35 cellular contexts compared by ENCODE assay signal in the genomic region with DNA sequence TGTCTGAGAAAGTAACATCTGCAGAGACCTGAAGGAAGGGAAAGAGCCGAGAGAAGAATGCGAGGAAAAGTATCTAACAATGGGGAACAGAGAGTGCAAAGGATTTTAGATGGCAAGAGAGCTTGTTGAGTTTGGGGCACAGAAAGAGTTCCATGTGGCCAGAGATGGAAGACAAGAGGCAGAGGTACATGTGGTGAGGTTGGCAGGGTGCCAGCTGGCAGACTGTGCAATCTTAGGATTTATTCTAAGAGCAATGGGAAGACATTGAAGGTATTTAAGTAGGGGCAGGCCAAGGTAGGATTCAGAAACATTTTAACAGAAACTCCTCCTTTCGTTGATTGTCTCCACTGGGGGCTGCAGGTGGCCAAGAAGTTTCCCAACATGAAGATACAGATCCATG. TPM values are rescaled to one million over a fixed set of nuclear protein-coding genes. Genes with fewer than 3 reads are reported as not detected.
"Had no signal": no experiment of that assay in that cellular context is flagged by ENCODE, and none has a peak within 500 bp of the region (broad histone marks: within the 10 kb centered on the region; RNA-seq: fewer than 3 reads in every experiment).

No MANE protein-coding gene starts in this region.

- H3K9me3 ChIP-seq: heart left ventricle, ovary, uterus had no signal

- H3K27ac ChIP-seq: brain microvascular endothelial cell, coronary artery, dorsolateral prefrontal cortex, heart left ventricle, ovary, skin epidermis, uterus had no signal

- ATAC-seq: activated T-cell treated with anti-CD3 and anti-CD28 coated beads, Interleukin-2, amount 50 U/mL, for 4 hours; activated T-helper 17 cell treated with anti-CD3 and anti-CD28 coated beads, Interleukin-2, amount 50 U/mL, for 72 hours; heart left ventricle; left colon; sciatic nerve; stimulated activated effector memory CD8-positive, alpha-beta T cell treated with anti-CD3 and anti-CD28 coated beads, Interleukin-12 subunit alpha, Interleukin-12 subunit beta, amount 100 ng/mL, for 72 hours; stimulated activated naive CD8-positive, alpha-beta T cell treated with anti-CD3 and anti-CD28 coated beads, Interleukin-15, amount 100 ng/mL, for 72 hours; WTC11 had no signal

- DNase-seq: activated CD4-positive, alpha-beta memory T cell treated with anti-CD3 and anti-CD28 coated beads, Interleukin-2, amount 10 ng/mL, durations not matched to agents 7 days and 5 days; activated CD4-positive, alpha-beta T cell treated with anti-CD3 and anti-CD28 coated beads for 1 hour; activated CD4-positive, alpha-beta T cell treated with anti-CD3 and anti-CD28 coated beads, Interleukin-2, amount 10 ng/mL, durations not matched to agents 7 days and 5 days; activated CD8-positive, alpha-beta memory T cell treated with anti-CD3 and anti-CD28 coated beads, Interleukin-2, amount 50 U/mL, for 48 hours; activated gamma-delta T cell treated with Interleukin-2 at 50 U/mL for 16 hours; activated naive CD4-positive, alpha-beta T cell treated with anti-CD3 and anti-CD28 coated beads, Interleukin-2, amount 50 U/mL, for 16 hours; activated T-cell treated with anti-CD3 and anti-CD28 coated beads, Interleukin-2, amount 50 U/mL, for 4 hours; amniotic stem cell; brain microvascular endothelial cell; effector memory CD4-positive, alpha-beta T cell; heart left ventricle; hypothalamus; immature natural killer cell; kidney; left colon; mammary epithelial cell; naive B cell; nephron progenitor cell; ovary; stimulated activated CD4-positive, alpha-beta T cell treated with anti-CD3 and anti-CD28 coated beads, Interleukin-12 subunit alpha, Interleukin-12 subunit beta, amount 100 ng/mL, for 4 hours; stimulated activated CD4-positive, alpha-beta T cell treated with anti-CD3 and anti-CD28 coated beads, Interleukin-4, amount 100 ng/mL, for 1 hour; stimulated activated naive CD8-positive, alpha-beta T cell treated with anti-CD3 and anti-CD28 coated beads, Interleukin-15, amount 100 ng/mL, for 72 hours; uterus had no signal

- H3K4me3 ChIP-seq: coronary artery, dorsolateral prefrontal cortex, heart left ventricle, ovary, skin epidermis, uterus had no signal

- H3K36me3 ChIP-seq: brain microvascular endothelial cell, heart left ventricle, ovary, uterus had no signal

- H3K4me1 ChIP-seq: heart left ventricle, uterus had no signal

- H3K27me3 ChIP-seq: brain microvascular endothelial cell, ovary, uterus had no signal

RNA-seq across cellular contexts. Expression of gene LBP, which starts 20.4 kb away (rescaled TPM):
- total RNA-seq: activated CD4-positive, alpha-beta memory T cell treated with anti-CD3 and anti-CD28 coated beads, Interleukin-2, amount 10 ng/mL, durations not matched to agents 7 days and 5 days; activated CD4-positive, alpha-beta T cell treated with anti-CD3 and anti-CD28 coated beads, Interleukin-2, amount 10 ng/mL, durations not matched to agents 7 days and 5 days; activated T-helper 17 cell treated with anti-CD3 and anti-CD28 coated beads, Interleukin-2, amount 50 U/mL, for 72 hours; astrocyte; fibroblast of villous mesenchyme; left colon; mammary epithelial cell; progenitor cell of endocrine pancreas; uterus had no signal

RNA-seq across cellular contexts. Expression of gene BPI, which starts 21.9 kb away (rescaled TPM):
- total RNA-seq: activated CD4-positive, alpha-beta memory T cell treated with anti-CD3 and anti-CD28 coated beads, Interleukin-2, amount 10 ng/mL, durations not matched to agents 7 days and 5 days; activated CD4-positive, alpha-beta T cell treated with anti-CD3 and anti-CD28 coated beads, Interleukin-2, amount 10 ng/mL, durations not matched to agents 7 days and 5 days; activated T-cell treated with anti-CD3 and anti-CD28 coated beads, Interleukin-2, amount 50 U/mL, for 4 hours; activated T-helper 17 cell treated with anti-CD3 and anti-CD28 coated beads, Interleukin-2, amount 50 U/mL, for 72 hours; astrocyte; fibroblast of lung; fibroblast of villous mesenchyme; left colon; mammary epithelial cell; progenitor cell of endocrine pancreas; renal cortical epithelial cell; WTC11 had no signal
